In genomic region chrX:45011131-45011530, GRCh38 we compare ENCODE assay signal across 20 cellular contexts.
DNase-seq lines count a peak whose midpoint lies in the region; ATAC-seq, FAIRE-seq and TF ChIP-seq lines count a peak whose summit lies in the region.
"Had no signal": no experiment of that assay in that cellular context is flagged by ENCODE, and none has a peak within 500 bp of the region (broad histone marks: within the 10 kb centered on the region; RNA-seq: fewer than 3 reads in every experiment).

No MANE protein-coding gene starts in this region.

- DNase-seq in A549 (ENCODE audit: low read depth in 1 of 2, low spot score in 1 of 2) (peak; percentile 25 to 44), HCEC 1CT (peak; percentile 78), glomerular visceral epithelial cell (ENCODE audit: extremely low spot score) (peak; percentile 35), CD1c-positive myeloid dendritic cell (ENCODE audit: extremely low spot score) (no peak), coronary artery (ENCODE audit: low spot score) (no peak), T1000 (lab: John Stamatoyannopoulos, UW) (no peak)
- DNase-seq in activated T-helper 2 cell treated with anti-CD3 and anti-CD28 coated beads, Interferon-gamma antibody, Interleukin-2, Interleukin-4, amounts not matched to agents 10 μg/mL and 5 μg/mL and 100 μg/mL, durations not matched to agents 14 hours and 24 hours and 36 hours (ENCODE audit: low spot score), result no peak
- DNase-seq: activated CD4-positive, alpha-beta T cell treated with anti-CD3 and anti-CD28 coated beads, Interleukin-2, amount 50 U/mL, for 1 hour; GOT3; KBM-7; NCI-H526; RPMI8226; sigmoid colon; stimulated activated CD4-positive, alpha-beta T cell treated with anti-CD3 and anti-CD28 coated beads, Interleukin-4, amount 100 ng/mL, for 4 hours; T-helper 9 cell had no signal

- CTCF ChIA-PET in A549 (lab: Yijun Ruan, JAX), result no interaction called here

- peaks cover 13% of the 10 kb centered on the region for H3K4me1 Mint-ChIP-seq in activated T-helper 2 cell treated with anti-CD3 and anti-CD28 coated beads, Interferon-gamma antibody, Interleukin-2, Interleukin-4, amounts not matched to agents 10 μg/mL and 5 μg/mL and 100 μg/mL, durations not matched to agents 14 hours and 24 hours and 36 hours (ENCODE audit: low read depth)
- H3K4me1 Mint-ChIP-seq: neural progenitor cell had no signal

- no peaks in the 10 kb centered on the region for H3K9me3 ChIP-seq in A549

- no peaks in the 10 kb centered on the region for H3K9me3 Mint-ChIP-seq in activated T-helper 2 cell treated with anti-CD3 and anti-CD28 coated beads, Interferon-gamma antibody, Interleukin-2, Interleukin-4, amounts not matched to agents 10 μg/mL and 5 μg/mL and 100 μg/mL, durations not matched to agents 14 hours and 24 hours and 36 hours

- peak overlapping the region; percentile 12 for H3K27ac Mint-ChIP-seq in activated T-helper 2 cell treated with anti-CD3 and anti-CD28 coated beads, Interferon-gamma antibody, Interleukin-2, Interleukin-4, amounts not matched to agents 10 μg/mL and 5 μg/mL and 100 μg/mL, durations not matched to agents 14 hours and 24 hours and 36 hours
- H3K27ac Mint-ChIP-seq: activated T-helper 1 cell treated with anti-CD3 and anti-CD28 coated beads, Interleukin-12 subunit alpha, Interleukin-12 subunit beta, Interleukin-2, Interleukin-4 antibody, amounts not matched to agents 30 ng/mL and 10 ng/mL and 1 ng/mL, durations not matched to agents 14 hours and 24 hours and 36 hours; neural progenitor cell; type B pancreatic cell had no signal

- no peak for FAIRE-seq in A549 (lab: Jason Lieb, UNC)
- FAIRE-seq: frontal cortex had no signal

- no peak overlapping the region for H3K4me3 Mint-ChIP-seq in activated T-helper 2 cell treated with anti-CD3 and anti-CD28 coated beads, Interferon-gamma antibody, Interleukin-2, Interleukin-4, amounts not matched to agents 10 μg/mL and 5 μg/mL and 100 μg/mL, durations not matched to agents 14 hours and 24 hours and 36 hours (ENCODE audit: low read depth)
- H3K4me3 Mint-ChIP-seq: activated T-helper 1 cell treated with anti-CD3 and anti-CD28 coated beads, Interleukin-12 subunit alpha, Interleukin-12 subunit beta, Interleukin-2, Interleukin-4 antibody, amounts not matched to agents 30 ng/mL and 10 ng/mL and 1 ng/mL, durations not matched to agents 14 hours and 24 hours and 36 hours; neural progenitor cell; type B pancreatic cell had no signal

- H3K27me3 Mint-ChIP-seq in activated T-helper 2 cell treated with anti-CD3 and anti-CD28 coated beads, Interferon-gamma antibody, Interleukin-2, Interleukin-4, amounts not matched to agents 10 μg/mL and 5 μg/mL and 100 μg/mL, durations not matched to agents 14 hours and 24 hours and 36 hours (ENCODE audit: low read depth), result no peaks in the 10 kb centered on the region
- H3K27me3 Mint-ChIP-seq: type B pancreatic cell had no signal

- peak overlapping the region; percentile 54 for H3K4me2 ChIP-seq in A549
- H3K4me2 ChIP-seq: neural progenitor cell had no signal

- H3K27ac ChIP-seq in A549, result peak overlapping the region in 1 of 2 experiments; percentile 61; a peak in 2 of 6 replicates
- no peak overlapping the region for H3K27ac ChIP-seq in coronary artery
- H3K27ac ChIP-seq: neural progenitor cell, sigmoid colon had no signal

- ATAC-seq in A549 (peak in 1 of 2 experiments; percentile 81; a peak in 3 of 6 replicates), HG02938 (IDR thresholded peaks at IDR 0.05; ENCODE audit: unreplicated experiment) (no peak)

- TF ChIP-seq POLR2A in A549 (IDR thresholded peaks at IDR 0.05; ENCODE audit: low read length), result no peak

- H3K4me3 ChIP-seq in A549, result no peak overlapping the region
- no peak overlapping the region for H3K4me3 ChIP-seq in coronary artery
- H3K4me3 ChIP-seq: neural progenitor cell, sigmoid colon had no signal

- TF ChIP-seq CTCF in A549 (IDR thresholded peaks at IDR 0.05) (no peak), coronary artery (IDR thresholded peaks at IDR 0.05) (no peak)

- intact Hi-C loops in activated T-helper 2 cell treated with anti-CD3 and anti-CD28 coated beads, Interferon-gamma antibody, Interleukin-2, Interleukin-4, amounts not matched to agents 10 μg/mL and 5 μg/mL and 100 μg/mL, durations not matched to agents 14 hours and 24 hours and 36 hours (cut with micrococcal nuclease), result no loop called here

- POLR2A ChIA-PET in A549 (lab: Yijun Ruan, JAX), result no interaction called here

- peaks cover 16% of the 10 kb centered on the region for H3K36me3 Mint-ChIP-seq in activated T-helper 2 cell treated with anti-CD3 and anti-CD28 coated beads, Interferon-gamma antibody, Interleukin-2, Interleukin-4, amounts not matched to agents 10 μg/mL and 5 μg/mL and 100 μg/mL, durations not matched to agents 14 hours and 24 hours and 36 hours (ENCODE audit: low read depth)

- no peak for TF ChIP-seq EP300 in A549 (IDR thresholded peaks at IDR 0.05)

- TF ChIP-seq RAD21 in A549 (conservative IDR thresholded peaks at IDR 0.05 in 1 of 2, IDR thresholded peaks at IDR 0.05 in 1 of 2), result no peak

- peaks cover 50% of the 10 kb centered on the region for H3K4me1 ChIP-seq in A549
- H3K4me1 ChIP-seq: neural progenitor cell had no signal

TF ChIP-seq in A549, 52 proteins besides CTCF, POLR2A, EP300 and RAD21:
- TF ChIP-seq FOSB (CRISPR knock-in tag; IDR thresholded peaks at IDR 0.05) (no peak), FOSL2 (IDR thresholded peaks at IDR 0.05) (peak; percentile 23; the same call in 1 of the 2 replicates), FOSL2 (CRISPR knock-in tag; IDR thresholded peaks at IDR 0.05) (peak; percentile 63), NR3C1 (IDR thresholded peaks at IDR 0.05) (no peak), BCL3 (IDR thresholded peaks at IDR 0.05) (no peak), JUNB (IDR thresholded peaks at IDR 0.05) (peak; percentile 23; the same call in 1 of the 2 replicates), E2F6 (IDR thresholded peaks at IDR 0.05; ENCODE audit: borderline replicate concordance, low read depth) (no peak)

Comparison
In these comparisons a context has a peak if more than half of its experiments do, and no peak if none do; other contexts are left out.
1. DNase-seq: peak in A549 (2 of 2), HCEC 1CT (single experiment) and glomerular visceral epithelial cell (single experiment); none in activated T-helper 2 cell treated with anti-CD3 and anti-CD28 coated beads, Interferon-gamma antibody, Interleukin-2, Interleukin-4, amounts not matched to agents 10 μg/mL and 5 μg/mL and 100 μg/mL, durations not matched to agents 14 hours and 24 hours and 36 hours (single experiment), CD1c-positive myeloid dendritic cell (single experiment), coronary artery (single experiment) and T1000 (single experiment).